Comparison of ENCODE assay signal across 21 cellular contexts in genomic region chr19:48450863-48451262, GRCh38. TPM values are rescaled to one million over a fixed set of nuclear protein-coding genes. Genes with fewer than 3 reads are reported as not detected.
"Had no signal": no experiment of that assay in that cellular context is flagged by ENCODE, and none has a peak within 500 bp of the region (broad histone marks: within the 10 kb centered on the region; RNA-seq: fewer than 3 reads in every experiment).

No MANE protein-coding gene starts in this region.

- DNase-seq: KBM-7; MV-4-11; NCI-H1092; NCI-H1105 treated with DMSO at 0.1 percent for 48 hours; NCI-H1417 treated with DMSO at 0.1 percent for 48 hours; NCI-H146; NCI-H1694 treated with DMSO at 0.1 percent for 48 hours; NCI-H2029; NCI-H2081 treated with DMSO at 0.1 percent for 48 hours; NCI-H2171; NCI-H226; NCI-H446; NCI-H524 treated with DMSO at 0.1 percent for 48 hours; NCI-H69; NCI-H774; NK-92 treated with Interleukin-12 subunit alpha and Interleukin-12 subunit beta, amount 100 ng/mL, for 24 hours; PC-3; SHP77 had no signal

- ATAC-seq: Panc1, PC-3 had no signal

RNA-seq across cellular contexts. Expression of gene GRIN2D, which starts 57.4 kb away (rescaled TPM):
- total RNA-seq: LHCN-M2, SK-MEL-5 had no signal
